9 cellular contexts compared by ENCODE assay signal in the genomic region with DNA sequence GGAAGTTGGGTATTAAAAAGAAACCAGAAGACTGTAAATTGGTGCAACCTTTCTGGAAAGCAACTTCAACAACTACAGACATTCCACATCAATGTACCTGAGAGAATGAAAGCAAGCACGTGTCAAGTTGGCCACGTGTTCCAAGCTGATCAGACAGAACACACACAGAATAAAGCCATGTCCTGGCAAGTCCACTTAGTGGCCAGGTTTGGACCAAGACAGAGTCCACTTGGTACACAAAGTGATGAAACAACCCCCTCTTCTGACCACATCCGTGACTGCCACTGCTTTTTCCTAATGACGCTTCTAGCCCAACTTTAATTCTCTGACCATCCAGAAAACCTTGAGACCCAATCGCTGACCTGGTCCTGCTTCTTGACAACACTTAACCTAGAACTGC.
DNase-seq lines count a peak whose midpoint lies in the region; ATAC-seq, FAIRE-seq and TF ChIP-seq lines count a peak whose summit lies in the region.
"Had no signal": no experiment of that assay in that cellular context is flagged by ENCODE, and none has a peak within 500 bp of the region (broad histone marks: within the 10 kb centered on the region; RNA-seq: fewer than 3 reads in every experiment).

No MANE protein-coding gene starts in this region.

- no peak overlapping the region for H3K4me3 Mint-ChIP-seq in activated B cell treated with CpG ODN at 0.5 μM for 24 hours
- no peak overlapping the region for H3K4me3 Mint-ChIP-seq in stimulated activated effector memory CD8-positive, alpha-beta T cell treated with anti-CD3 and anti-CD28 coated beads, Interleukin-12 subunit alpha, Interleukin-12 subunit beta, amount 100 ng/mL, for 72 hours

- no peaks in the 10 kb centered on the region for H3K9me3 Mint-ChIP-seq in activated B cell treated with CpG ODN at 0.5 μM for 24 hours
- no peaks in the 10 kb centered on the region for H3K9me3 Mint-ChIP-seq in stimulated activated effector memory CD8-positive, alpha-beta T cell treated with anti-CD3 and anti-CD28 coated beads, Interleukin-12 subunit alpha, Interleukin-12 subunit beta, amount 100 ng/mL, for 72 hours
- H3K9me3 Mint-ChIP-seq: activated naive CD8-positive, alpha-beta T cell treated with anti-CD3 and anti-CD28 coated beads, Interleukin-2, amount 10 ng/mL, durations not matched to agents 7 days and 5 days had no signal

- peak overlapping the region; percentile 9 for H3K27ac Mint-ChIP-seq in activated B cell treated with CpG ODN at 0.5 μM for 24 hours
- no peak overlapping the region for H3K27ac Mint-ChIP-seq in stimulated activated effector memory CD8-positive, alpha-beta T cell treated with anti-CD3 and anti-CD28 coated beads, Interleukin-12 subunit alpha, Interleukin-12 subunit beta, amount 100 ng/mL, for 72 hours
- H3K27ac Mint-ChIP-seq: activated naive CD8-positive, alpha-beta T cell treated with anti-CD3 and anti-CD28 coated beads, Interleukin-2, amount 10 ng/mL, durations not matched to agents 7 days and 5 days had no signal

- no peak for TF ChIP-seq POLR2A in GM12892 (IDR thresholded peaks at IDR 0.05; ENCODE audit: low read depth, low read length)

- H3K4me1 Mint-ChIP-seq in activated B cell treated with CpG ODN at 0.5 μM for 24 hours = peaks cover 40% of the 10 kb centered on the region
- H3K4me1 Mint-ChIP-seq in stimulated activated effector memory CD8-positive, alpha-beta T cell treated with anti-CD3 and anti-CD28 coated beads, Interleukin-12 subunit alpha, Interleukin-12 subunit beta, amount 100 ng/mL, for 72 hours = peaks cover 31% of the 10 kb centered on the region

- DNase-seq in GM12892 (ENCODE audit: insufficient read length) = no peak
- no peak for DNase-seq in activated B cell treated with CpG ODN at 0.5 μM for 24 hours
- DNase-seq in iPS-NIHi7 (ENCODE audit: extremely low spot score) = peak; percentile 69
- DNase-seq in ureter (ENCODE audit: low spot score) = peak; percentile 55
- no peak for DNase-seq in stimulated activated effector memory CD8-positive, alpha-beta T cell treated with anti-CD3 and anti-CD28 coated beads, Interleukin-12 subunit alpha, Interleukin-12 subunit beta, amount 100 ng/mL, for 72 hours (ENCODE audit: low spot score in 2 of 2)
- DNase-seq: activated naive CD8-positive, alpha-beta T cell treated with anti-CD3 and anti-CD28 coated beads, Interleukin-2, amount 10 ng/mL, durations not matched to agents 7 days and 5 days had no signal

- TF ChIP-seq CTCF in 22Rv1 (IDR thresholded peaks at IDR 0.05) (peak; percentile 63), activated B cell treated with CpG ODN at 0.5 μM for 24 hours (IDR thresholded peaks at IDR 0.05) (no peak)

- FAIRE-seq in GM12892 (lab: Jason Lieb, UNC) = peak; percentile 90

- POLR2A ChIA-PET in activated B cell treated with CpG ODN at 0.5 μM for 24 hours (lab: Charles Lee) = interaction anchor here (1.7 kb wide), 1 partner anchor 51 kb away, joined by 3 read pairs; no protein-coding TSS in a partner anchor

- CTCF ChIA-PET in activated B cell treated with CpG ODN at 0.5 μM for 24 hours (lab: Charles Lee) = interaction anchor here (0.9 to 11.2 kb wide), 7 partner anchors 21 to 245 kb away, joined by 4 to 118 read pairs (median 6); no protein-coding TSS in a partner anchor

- ATAC-seq in activated B cell treated with CpG ODN at 0.5 μM for 24 hours (ENCODE audit: low read depth) (no peak), HG02938 (IDR thresholded peaks at IDR 0.05; ENCODE audit: unreplicated experiment) (no peak), GM21737 (IDR thresholded peaks at IDR 0.05; ENCODE audit: unreplicated experiment) (no peak)
- no peak for ATAC-seq in stimulated activated effector memory CD8-positive, alpha-beta T cell treated with anti-CD3 and anti-CD28 coated beads, Interleukin-12 subunit alpha, Interleukin-12 subunit beta, amount 100 ng/mL, for 72 hours

- H3K27me3 Mint-ChIP-seq in activated B cell treated with CpG ODN at 0.5 μM for 24 hours = no peaks in the 10 kb centered on the region
- H3K27me3 Mint-ChIP-seq: activated naive CD8-positive, alpha-beta T cell treated with anti-CD3 and anti-CD28 coated beads, Interleukin-2, amount 10 ng/mL, durations not matched to agents 7 days and 5 days had no signal

- H3K27ac ChIP-seq in 22Rv1 = no peak overlapping the region

- no peaks in the 10 kb centered on the region for H3K36me3 Mint-ChIP-seq in activated B cell treated with CpG ODN at 0.5 μM for 24 hours (ENCODE audit: low read depth)
- H3K36me3 Mint-ChIP-seq in stimulated activated effector memory CD8-positive, alpha-beta T cell treated with anti-CD3 and anti-CD28 coated beads, Interleukin-12 subunit alpha, Interleukin-12 subunit beta, amount 100 ng/mL, for 72 hours = no peaks in the 10 kb centered on the region
- H3K36me3 Mint-ChIP-seq: activated naive CD8-positive, alpha-beta T cell treated with anti-CD3 and anti-CD28 coated beads, Interleukin-2, amount 10 ng/mL, durations not matched to agents 7 days and 5 days had no signal

- intact Hi-C loops in activated B cell treated with CpG ODN at 0.5 μM for 24 hours (cut with micrococcal nuclease) = loop anchor here (1.0 kb wide), 1 partner anchor 244 kb away; no protein-coding TSS in a partner anchor

Comparison
In these comparisons a context has a peak if more than half of its experiments do, and no peak if none do; other contexts are left out.
1. DNase-seq: peak in iPS-NIHi7 (single experiment) and ureter (single experiment); none in GM12892 (single experiment), activated B cell treated with CpG ODN at 0.5 μM for 24 hours (single experiment) and stimulated activated effector memory CD8-positive, alpha-beta T cell treated with anti-CD3 and anti-CD28 coated beads, Interleukin-12 subunit alpha, Interleukin-12 subunit beta, amount 100 ng/mL, for 72 hours (0 of 2).